In genomic region chr2:10300997-10301945, GRCh38 we compare ENCODE assay signal across 8 cellular contexts. TPM values are rescaled to one million over a fixed set of nuclear protein-coding genes. Genes with fewer than 3 reads are reported as not detected.
DNase-seq lines count a peak whose midpoint lies in the region; ATAC-seq and TF ChIP-seq lines count a peak whose summit lies in the region.

No MANE protein-coding gene starts in this region.

- H3K27ac ChIP-seq in hepatocyte, result peak overlapping the region; percentile 88

- H3K4me2 ChIP-seq in hepatocyte, result peak overlapping the region; percentile 83

- no peaks in the 10 kb centered on the region for H3K27me3 Mint-ChIP-seq in activated CD4-positive, alpha-beta memory T cell treated with anti-CD3 and anti-CD28 coated beads for 36 hours
- H3K27me3 Mint-ChIP-seq in stimulated activated naive CD8-positive, alpha-beta T cell treated with anti-CD3 and anti-CD28 coated beads, Interleukin-15, amount 100 ng/mL, for 72 hours, result no peaks in the 10 kb centered on the region

- peaks cover 64% of the 10 kb centered on the region for H3K4me1 Mint-ChIP-seq in activated CD4-positive, alpha-beta memory T cell treated with anti-CD3 and anti-CD28 coated beads for 36 hours (ENCODE audit: low read depth)
- H3K4me1 Mint-ChIP-seq in stimulated activated naive CD8-positive, alpha-beta T cell treated with anti-CD3 and anti-CD28 coated beads, Interleukin-15, amount 100 ng/mL, for 72 hours, result peaks cover 89% of the 10 kb centered on the region

- H3K4me1 ChIP-seq in hepatocyte (ENCODE audit: insufficient read depth), result peaks cover 26% of the 10 kb centered on the region

- no peak for TF ChIP-seq CTCF in hepatocyte (IDR thresholded peaks at IDR 0.05; ENCODE audit: poor library complexity)

- H2AFZ ChIP-seq in hepatocyte, result no peak overlapping the region

- ATAC-seq in stimulated activated naive CD8-positive, alpha-beta T cell treated with anti-CD3 and anti-CD28 coated beads, Interleukin-15, amount 100 ng/mL, for 72 hours, result no peak
- ATAC-seq in sciatic nerve, result no peak

- no peaks in the 10 kb centered on the region for H3K9me3 ChIP-seq in hepatocyte (ENCODE audit: low read depth)

- WGBS in hepatocyte (ENCODE audit: low lambda C conversion rate, missing lambda C conversion rate), result 90% methylated on average over 22 of the region's 22 CpGs

- peaks cover 3% of the 10 kb centered on the region for H3K27me3 ChIP-seq in hepatocyte

- POLR2A ChIA-PET in activated CD4-positive, alpha-beta memory T cell treated with anti-CD3 and anti-CD28 coated beads for 36 hours (lab: Charles Lee), result interaction anchor here (0.8 to 8.3 kb wide), 6 partner anchors 21 to 147 kb away, joined by 3 to 65 read pairs (median 5); partner anchors contain the start of gene ODC1

- H3K4me3 ChIP-seq in hepatocyte, result no peak overlapping the region

- no peaks in the 10 kb centered on the region for H3K36me3 ChIP-seq in hepatocyte (replicated peaks; ENCODE audit: insufficient read depth, low read depth)

- H3K79me2 ChIP-seq in hepatocyte, result peaks cover 21% of the 10 kb centered on the region

- peaks cover 2% of the 10 kb centered on the region for H3K36me3 Mint-ChIP-seq in activated CD4-positive, alpha-beta memory T cell treated with anti-CD3 and anti-CD28 coated beads for 36 hours

- peaks cover 4% of the 10 kb centered on the region for H4K20me1 ChIP-seq in hepatocyte (ENCODE audit: insufficient read depth, poor library complexity, severe bottlenecking)

- H3K9me3 Mint-ChIP-seq in activated CD4-positive, alpha-beta memory T cell treated with anti-CD3 and anti-CD28 coated beads for 36 hours, result no peaks in the 10 kb centered on the region
- H3K9me3 Mint-ChIP-seq in stimulated activated naive CD8-positive, alpha-beta T cell treated with anti-CD3 and anti-CD28 coated beads, Interleukin-15, amount 100 ng/mL, for 72 hours, result peaks cover 5 to 7% of the 10 kb centered on the region in 2 donors

- H3K4me3 Mint-ChIP-seq in activated CD4-positive, alpha-beta memory T cell treated with anti-CD3 and anti-CD28 coated beads for 36 hours, result peak overlapping the region; percentile 72
- H3K4me3 Mint-ChIP-seq in stimulated activated naive CD8-positive, alpha-beta T cell treated with anti-CD3 and anti-CD28 coated beads, Interleukin-15, amount 100 ng/mL, for 72 hours, result peak overlapping the region; percentile 87 to 99

- H3K27ac Mint-ChIP-seq in activated CD4-positive, alpha-beta memory T cell treated with anti-CD3 and anti-CD28 coated beads for 36 hours, result peak overlapping the region; percentile 78
- H3K27ac Mint-ChIP-seq in stimulated activated naive CD8-positive, alpha-beta T cell treated with anti-CD3 and anti-CD28 coated beads, Interleukin-15, amount 100 ng/mL, for 72 hours, result peak overlapping the region; percentile 72 to 94

- intact Hi-C loops in activated CD4-positive, alpha-beta memory T cell treated with anti-CD3 and anti-CD28 coated beads for 36 hours (cut with micrococcal nuclease), result no loop called here
- intact Hi-C loops in sciatic nerve (cut with DNase I), result no loop called here

- CTCF ChIA-PET in activated CD4-positive, alpha-beta memory T cell treated with anti-CD3 and anti-CD28 coated beads for 36 hours (lab: Charles Lee), result interaction anchor here (0.8 to 9.5 kb wide), 10 partner anchors 14 to 228 kb away, joined by 3 to 136 read pairs (median 4); partner anchors contain the start of gene ODC1

- no peaks in the 10 kb centered on the region for H3K9me2 ChIP-seq in hepatocyte (replicated peaks; ENCODE audit: insufficient read depth)

- peak; percentile 26 to 30 for DNase-seq in activated CD4-positive, alpha-beta T cell treated with anti-CD3 and anti-CD28 coated beads for 4 hours
- no peak for DNase-seq in activated CD4-positive, alpha-beta T cell treated with anti-CD3 and anti-CD28 coated beads for 1 hour
- peak; percentile 39 for DNase-seq in activated CD4-positive, alpha-beta memory T cell treated with anti-CD3 and anti-CD28 coated beads for 36 hours
- DNase-seq in hepatocyte (ENCODE audit: low spot score) (peak; percentile 46), sciatic nerve (ENCODE audit: low spot score) (no peak), NOMO-1 (lab: John Stamatoyannopoulos, UW; ENCODE audit: unreplicated experiment in 2 of 2) (no peak), globus pallidus (ENCODE audit: low spot score) (no peak)
- DNase-seq in stimulated activated naive CD8-positive, alpha-beta T cell treated with anti-CD3 and anti-CD28 coated beads, Interleukin-15, amount 100 ng/mL, for 72 hours, result peak; percentile 45 to 55

RNA-seq across cellular contexts. Expression of gene HPCAL1, which starts 1.4 kb away (rescaled TPM):
- 10 to 100 TPM; 82.2 to 82.6 TPM for total RNA-seq in activated CD4-positive, alpha-beta memory T cell treated with anti-CD3 and anti-CD28 coated beads for 36 hours
- total RNA-seq in hepatocyte (13.8 and 22.5 TPM in 2 replicates), sciatic nerve (31.7 TPM)
- 37.4 and 39.1 TPM in 2 replicates for polyA plus RNA-seq in hepatocyte

Comparison
In these comparisons a context has a peak if more than half of its experiments do, and no peak if none do; other contexts are left out.
1. DNase-seq: peak in activated CD4-positive, alpha-beta T cell treated with anti-CD3 and anti-CD28 coated beads for 4 hours (2 of 2), activated CD4-positive, alpha-beta memory T cell treated with anti-CD3 and anti-CD28 coated beads for 36 hours (single experiment), hepatocyte (single experiment) and stimulated activated naive CD8-positive, alpha-beta T cell treated with anti-CD3 and anti-CD28 coated beads, Interleukin-15, amount 100 ng/mL, for 72 hours (2 of 2); none in activated CD4-positive, alpha-beta T cell treated with anti-CD3 and anti-CD28 coated beads for 1 hour (single experiment), sciatic nerve (single experiment), NOMO-1 (0 of 2) and globus pallidus (single experiment).